31 cellular contexts compared by ENCODE assay signal in the genomic region with DNA sequence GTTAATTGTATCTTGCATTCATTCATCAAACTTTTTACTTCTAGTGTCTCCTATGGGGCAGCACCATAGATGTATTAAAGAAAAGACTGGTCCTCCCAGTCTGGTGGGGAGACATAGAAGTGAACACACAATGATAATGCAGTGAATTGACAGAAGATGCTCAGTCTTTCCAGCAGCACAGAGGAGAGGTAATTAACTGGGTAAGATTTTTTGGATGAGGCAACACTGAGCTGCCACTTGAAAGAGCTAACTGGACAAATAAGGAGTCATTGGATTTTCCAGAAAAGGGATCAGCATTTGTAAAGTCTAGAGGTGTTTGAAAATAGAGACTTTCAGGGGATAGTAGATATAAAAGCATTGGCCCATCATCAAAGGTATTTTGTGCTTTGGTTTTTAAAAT. TPM values are rescaled to one million over a fixed set of nuclear protein-coding genes. Genes with fewer than 3 reads are reported as not detected.
"Had no signal": no experiment of that assay in that cellular context is flagged by ENCODE, and none has a peak within 500 bp of the region (broad histone marks: within the 10 kb centered on the region; RNA-seq: fewer than 3 reads in every experiment).

No MANE protein-coding gene starts in this region.

- ATAC-seq: activated CD8-positive, alpha-beta memory T cell treated with anti-CD3 and anti-CD28 coated beads, Interleukin-2, amount 10 ng/mL, durations not matched to agents 7 days and 5 days; activated CD8-positive, alpha-beta T cell treated with anti-CD3 and anti-CD28 coated beads, Interleukin-2, amount 10 ng/mL, durations not matched to agents 7 days and 5 days; gastrocnemius medialis; left ventricle myocardium superior; mucosa of descending colon; psoas muscle; stimulated activated naive B cell treated with anti-CD40 and anti-IgM and Interleukin-4, amounts not matched to agents 10 μg/mL and 1 μg/mL and 100 μg/mL, for 72 hours; WTC11 had no signal

- H3K4me3 ChIP-seq: gastrocnemius medialis, mucosa of descending colon, psoas muscle, sigmoid colon, stomach, thyroid gland, upper lobe of left lung had no signal

- H3K27me3 Mint-ChIP-seq: activated CD8-positive, alpha-beta memory T cell treated with anti-CD3 and anti-CD28 coated beads, Interleukin-2, amount 10 ng/mL, durations not matched to agents 7 days and 5 days; stimulated activated naive B cell treated with anti-CD40 and anti-IgM and Interleukin-4, amounts not matched to agents 10 μg/mL and 1 μg/mL and 100 μg/mL, for 72 hours had no signal

- H3K9me3 Mint-ChIP-seq: WTC11 had no signal

- H3K36me3 Mint-ChIP-seq: stimulated activated naive B cell treated with anti-CD40 and anti-IgM and Interleukin-4, amounts not matched to agents 10 μg/mL and 1 μg/mL and 100 μg/mL, for 72 hours; WTC11 had no signal

- H3K27ac ChIP-seq: epithelial cell of prostate, gastrocnemius medialis, parathyroid adenoma, psoas muscle, sigmoid colon, stomach, thyroid gland, upper lobe of left lung had no signal

- H3K9me3 ChIP-seq: gastrocnemius medialis, mucosa of descending colon, psoas muscle, sigmoid colon, stomach, thyroid gland, upper lobe of left lung had no signal

- H3K4me3 Mint-ChIP-seq: activated CD8-positive, alpha-beta memory T cell treated with anti-CD3 and anti-CD28 coated beads, Interleukin-2, amount 10 ng/mL, durations not matched to agents 7 days and 5 days; activated CD8-positive, alpha-beta T cell treated with anti-CD3 and anti-CD28 coated beads, Interleukin-2, amount 10 ng/mL, durations not matched to agents 7 days and 5 days; stimulated activated naive B cell treated with anti-CD40 and anti-IgM and Interleukin-4, amounts not matched to agents 10 μg/mL and 1 μg/mL and 100 μg/mL, for 72 hours; T-helper 1 cell treated with Interleukin-12 subunit alpha and Interleukin-12 subunit beta and Interleukin-4 antibody, amounts not matched to agents 30 μg/mL and 1 μg/mL, for 36 hours; WTC11 had no signal

- H3K36me3 ChIP-seq: gastrocnemius medialis, sigmoid colon, stomach, thyroid gland, upper lobe of left lung had no signal

- H3K27me3 ChIP-seq: gastrocnemius medialis, sigmoid colon, stomach, thyroid gland, upper lobe of left lung had no signal

- H3K27ac Mint-ChIP-seq: activated CD8-positive, alpha-beta memory T cell treated with anti-CD3 and anti-CD28 coated beads, Interleukin-2, amount 10 ng/mL, durations not matched to agents 7 days and 5 days; stimulated activated naive B cell treated with anti-CD40 and anti-IgM and Interleukin-4, amounts not matched to agents 10 μg/mL and 1 μg/mL and 100 μg/mL, for 72 hours; T-helper 1 cell treated with Interleukin-12 subunit alpha and Interleukin-12 subunit beta and Interleukin-4 antibody, amounts not matched to agents 30 μg/mL and 1 μg/mL, for 36 hours had no signal

- DNase-seq: activated CD4-positive, alpha-beta T cell treated with anti-CD3 and anti-CD28 coated beads for 1 hour; activated CD4-positive, alpha-beta T cell treated with anti-CD3 and anti-CD28 coated beads, Interleukin-2, amount 50 U/mL, for 1 hour; activated CD8-positive, alpha-beta T cell treated with anti-CD3 and anti-CD28 coated beads, Interleukin-2, amount 10 ng/mL, durations not matched to agents 7 days and 5 days; activated gamma-delta T cell treated with Interleukin-2 at 50 U/mL for 16 hours; activated naive CD4-positive, alpha-beta T cell treated with anti-CD3 and anti-CD28 coated beads, Interleukin-2, amount 50 U/mL, for 16 hours; activated T-cell treated with anti-CD3 and anti-CD28 coated beads for 4 hours; anterior cingulate cortex; effector CD4-positive, alpha-beta T cell; gastrocnemius medialis; glutamatergic neuron; islet precursor cell; left ventricle myocardium superior; mucosa of descending colon; nucleus accumbens; psoas muscle; sigmoid colon; small intestine; stimulated activated CD4-positive, alpha-beta T cell treated with anti-CD3 and anti-CD28 coated beads, Interleukin-4, amount 100 ng/mL, for 4 hours; stimulated activated CD8-positive, alpha-beta memory T cell treated with anti-CD3 and anti-CD28 coated beads, Interleukin-4, amount 100 ng/mL, for 48 hours; stimulated activated naive B cell treated with anti-CD40 and anti-IgM and Interleukin-4, amounts not matched to agents 10 μg/mL and 1 μg/mL and 100 μg/mL, for 72 hours; stomach; SW 1271; T1000; thyroid gland; upper lobe of left lung had no signal

RNA-seq across cellular contexts. Expression of a gene that starts 8.1 kb away (rescaled TPM):
- polyA plus RNA-seq: neural cell had no signal
